ENCODE assay signal across 19 cellular contexts in the genomic region with DNA sequence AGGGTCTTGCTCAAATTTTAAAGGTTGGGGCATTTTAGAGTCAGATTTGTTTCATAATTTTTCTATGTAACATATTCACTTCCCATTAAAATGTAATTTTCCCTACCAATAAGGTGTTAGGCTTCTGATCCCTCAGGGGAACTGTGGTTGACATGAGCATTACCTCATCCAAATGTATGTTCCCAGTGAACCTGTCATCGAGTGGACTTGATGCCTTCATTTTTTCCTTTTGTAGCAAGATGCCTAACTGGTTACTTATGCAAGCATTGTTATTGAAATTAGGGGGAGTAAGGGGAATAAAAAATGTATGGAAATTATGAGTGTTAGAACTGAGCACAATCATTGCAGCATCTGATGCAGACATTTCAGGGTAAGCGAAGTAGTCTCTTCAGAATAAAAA.
"Had no signal": no experiment of that assay in that cellular context is flagged by ENCODE, and none has a peak within 500 bp of the region (broad histone marks: within the 10 kb centered on the region; RNA-seq: fewer than 3 reads in every experiment).

No MANE protein-coding gene starts in this region.

- ATAC-seq: left colon, left lobe of liver, lower lobe of right lung, mucosa of descending colon had no signal

- DNase-seq: colonic mucosa; cortex of kidney; effector memory CD4-positive, alpha-beta T cell; foreskin fibroblast; foreskin melanocyte; gastrocnemius medialis; glutamatergic neuron; head of caudate nucleus; heart right ventricle; hippocampal formation; kidney glomerular epithelial cell; left colon; left ventricle myocardium superior; lower lobe of right lung; mesenchymal stem cell; mucosa of descending colon; naive B cell had no signal

- H3K4me3 ChIP-seq: colonic mucosa, esophagus muscularis mucosa, gastrocnemius medialis, heart right ventricle, lower lobe of right lung, mucosa of descending colon had no signal
